Comparison of ENCODE assay signal across 8 cellular contexts in genomic region chr1:31723828-31724359, GRCh38. TPM values are rescaled to one million over a fixed set of nuclear protein-coding genes. Genes with fewer than 3 reads are reported as not detected.
DNase-seq lines count a peak whose midpoint lies in the region; ATAC-seq and TF ChIP-seq lines count a peak whose summit lies in the region.

No MANE protein-coding gene starts in this region.

- H4K20me1 ChIP-seq in hepatocyte (ENCODE audit: insufficient read depth, poor library complexity, severe bottlenecking), result no peaks in the 10 kb centered on the region

- H3K4me2 ChIP-seq in hepatocyte, result no peak overlapping the region

- H3K79me2 ChIP-seq in hepatocyte, result no peaks in the 10 kb centered on the region

- 55% methylated on average over 5 of the region's 5 CpGs for WGBS in hepatocyte (ENCODE audit: low lambda C conversion rate, missing lambda C conversion rate)

- no peaks in the 10 kb centered on the region for H3K27me3 ChIP-seq in hepatocyte

- H3K4me3 ChIP-seq in hepatocyte, result no peak overlapping the region

- no peak overlapping the region for H3K27ac ChIP-seq in hepatocyte

- POLR2A ChIA-PET in GM10248 (lab: Yijun Ruan, JAX), result no interaction called here

- H3K4me1 ChIP-seq in hepatocyte (ENCODE audit: insufficient read depth), result no peaks in the 10 kb centered on the region

- no peaks in the 10 kb centered on the region for H3K9me3 ChIP-seq in hepatocyte (ENCODE audit: low read depth)

- no peaks in the 10 kb centered on the region for H3K36me3 ChIP-seq in hepatocyte (replicated peaks; ENCODE audit: insufficient read depth, low read depth)

- peak; percentile 64 for DNase-seq in GM10248 (ENCODE audit: extremely low spot score)
- DNase-seq in NOMO-1 treated with DMSO at 0.1 percent for 48 hours (lab: John Stamatoyannopoulos, UW; ENCODE audit: unreplicated experiment), result peak; percentile 36
- DNase-seq in amniotic epithelial cell (ENCODE audit: low read depth), result peak; percentile 76
- DNase-seq in hepatocyte (ENCODE audit: low spot score), result peak; percentile 91
- peak; percentile 31 for DNase-seq in stimulated activated CD8-positive, alpha-beta memory T cell treated with anti-CD3 and anti-CD28 coated beads, Interleukin-15, amount 100 ng/mL, for 1 hour (ENCODE audit: low read depth)

- no peak overlapping the region for H2AFZ ChIP-seq in hepatocyte

- H3K9me2 ChIP-seq in hepatocyte (replicated peaks; ENCODE audit: insufficient read depth), result no peaks in the 10 kb centered on the region

- CTCF ChIA-PET in GM10248 (lab: Yijun Ruan, JAX), result interaction anchor here (4.6 kb wide), 1 partner anchor 9 kb away, joined by 39 read pairs; no protein-coding TSS in a partner anchor

- ATAC-seq in GM18519 (IDR thresholded peaks at IDR 0.05; ENCODE audit: low FRiP score, unreplicated experiment) (no peak), GM21717 (IDR thresholded peaks at IDR 0.05; ENCODE audit: unreplicated experiment) (no peak), GM21367 (IDR thresholded peaks at IDR 0.05; ENCODE audit: unreplicated experiment) (no peak)

- TF ChIP-seq CTCF in GM10248 (IDR thresholded peaks at IDR 0.05; ENCODE audit: control extremely low read depth, extremely low read depth, low read depth, missing control alignments), result no peak
- no peak for TF ChIP-seq CTCF in hepatocyte (IDR thresholded peaks at IDR 0.05; ENCODE audit: poor library complexity)

RNA-seq across cellular contexts. Expression of gene COL16A1, which starts 20.1 kb away (rescaled TPM):
- total RNA-seq in hepatocyte, result 95.1 and 127 TPM in 2 replicates
- 90.2 and 116 TPM in 2 replicates for polyA plus RNA-seq in hepatocyte

RNA-seq across cellular contexts. Expression of gene ADGRB2, which starts 40.2 kb away (rescaled TPM):
- total RNA-seq in hepatocyte, result 6.0 and 10.5 TPM in 2 replicates
- 7.7 and 7.8 TPM in 2 replicates for polyA plus RNA-seq in hepatocyte

Comparison
In these comparisons a context has a peak if more than half of its experiments do, and no peak if none do; other contexts are left out.
1. DNase-seq: peak in every context shown above with its lines; median percentile 91 in hepatocyte; 76 in amniotic epithelial cell; 64 in GM10248; 36 in NOMO-1 treated with DMSO at 0.1 percent for 48 hours; 31 in stimulated activated CD8-positive, alpha-beta memory T cell treated with anti-CD3 and anti-CD28 coated beads, Interleukin-15, amount 100 ng/mL, for 1 hour.